ENCODE assay signal across 6 cellular contexts in genomic region chr11:65524010-65524746, GRCh38. TPM values are rescaled to one million over a fixed set of nuclear protein-coding genes. Genes with fewer than 3 reads are reported as not detected.
DNase-seq lines count a peak whose midpoint lies in the region; ATAC-seq and TF ChIP-seq lines count a peak whose summit lies in the region.

No MANE protein-coding gene starts in this region.

- CTCF ChIA-PET in AG04449 (lab: Yijun Ruan, JAX), result interaction anchor here (1.1 to 4.4 kb wide), 6 partner anchors 13 to 153 kb away, joined by 3 to 35 read pairs (median 6); no protein-coding TSS in a partner anchor

- DNase-seq in AG04449 (ENCODE audit: low read depth, low spot score) (no peak), SJSA1 (ENCODE audit: low read depth in 1 of 2, low spot score in 2 of 2) (peak; percentile 62 to 63), right atrium auricular region (ENCODE audit: low spot score) (no peak), thoracic aorta (ENCODE audit: low spot score) (no peak), EL (no peak), HCEC 1CT (no peak)

- H3K27me3 ChIP-seq in SJSA1 (replicated peaks) (no peaks in the 10 kb centered on the region), right atrium auricular region (no peaks in the 10 kb centered on the region), thoracic aorta (replicated peaks; ENCODE audit: insufficient read depth) (no peaks in the 10 kb centered on the region)

- H3K36me3 ChIP-seq in SJSA1 (peaks cover 43% of the 10 kb centered on the region), right atrium auricular region (peaks cover 19% of the 10 kb centered on the region), thoracic aorta (peaks cover 6% of the 10 kb centered on the region)

- peak; percentile 26 for ATAC-seq in thoracic aorta (ENCODE audit: insufficient number of reproducible peaks, low FRiP score, low read depth)

- no peak overlapping the region for H3K27ac ChIP-seq in SJSA1
- peak overlapping the region; percentile 41 to 77 for H3K27ac ChIP-seq in right atrium auricular region
- H3K27ac ChIP-seq in thoracic aorta, result peak overlapping the region; percentile 61 to 66

- H3K9me3 ChIP-seq in SJSA1 (replicated peaks) (0 out of 2 replicates have a peak, but pooled peaks cover 2% of the 10 kb centered on the region), right atrium auricular region (no peaks in the 10 kb centered on the region), thoracic aorta (no peaks in the 10 kb centered on the region)

- TF ChIP-seq CTCF in AG04449 (IDR thresholded peaks at IDR 0.05; ENCODE audit: insufficient read depth, low read length, missing control alignments) (no peak), right atrium auricular region (IDR thresholded peaks at IDR 0.05) (no peak), thoracic aorta (IDR thresholded peaks at IDR 0.05) (no peak)

- H3K4me1 ChIP-seq in SJSA1 (replicated peaks), result peaks cover 18% of the 10 kb centered on the region
- peaks cover 0 to 26% of the 10 kb centered on the region in 2 donors for H3K4me1 ChIP-seq in right atrium auricular region
- H3K4me1 ChIP-seq in thoracic aorta (ENCODE audit: control insufficient read depth in 1 of 2, low read depth in 2 of 2), result peaks cover 14 to 26% of the 10 kb centered on the region in 2 donors

- POLR2A ChIA-PET in AG04449 (lab: Yijun Ruan, JAX), result interaction anchor here (1.4 to 2.2 kb wide), 7 partner anchors 12 to 100 kb away, joined by 3 to 8 read pairs (median 6); partner anchors contain the start of gene MALAT1

- H3K4me3 ChIP-seq in AG04449 (ENCODE audit: low read depth, low read length) (peak overlapping the region; percentile 36), SJSA1 (peak overlapping the region; percentile 23), right atrium auricular region (peak overlapping the region; percentile 25 to 100), thoracic aorta (peak overlapping the region; percentile 73)

RNA-seq across cellular contexts. Expression of gene SCYL1, which starts 0.7 kb away (rescaled TPM):
- total RNA-seq in SJSA1 (2014; rRNA removed; shearing (Covaris generic)), result 103 and 130 TPM in 2 replicates
- 10 to 100 TPM; 71.8 to 89.7 TPM for total RNA-seq in right atrium auricular region
- total RNA-seq in thoracic aorta, result 100 to 1,000 TPM in 1 of 2 donors, 10 to 100 TPM in 1; 96.8 to 106 TPM

RNA-seq across cellular contexts. Expression of gene MALAT1, which starts 25.3 kb away (rescaled TPM):
- 1,620 and 2,210 TPM in 2 replicates for total RNA-seq in SJSA1 (2014; rRNA removed; shearing (Covaris generic))
- 1,000 to 10,000 TPM; 2,120 to 2,577 TPM for total RNA-seq in right atrium auricular region
- over 10,000 TPM; 20,776 to 38,952 TPM for total RNA-seq in thoracic aorta

RNA-seq across cellular contexts. Expression of gene LTBP3, which starts 34.0 kb away (rescaled TPM):
- 22.9 and 52.0 TPM in 2 replicates for total RNA-seq in SJSA1 (2014; rRNA removed; shearing (Covaris generic))
- 100 to 1,000 TPM; 114 to 161 TPM for total RNA-seq in right atrium auricular region
- total RNA-seq in thoracic aorta, result 100 to 1,000 TPM; 492 to 512 TPM

RNA-seq across cellular contexts. Expression of gene ZNRD2, which starts 46.1 kb away (rescaled TPM):
- total RNA-seq in SJSA1 (2014; rRNA removed; shearing (Covaris generic)), result 109 and 111 TPM in 2 replicates
- total RNA-seq in right atrium auricular region, result 10 to 100 TPM; 36.1 to 50.6 TPM
- total RNA-seq in thoracic aorta, result 10 to 100 TPM; 38.4 to 51.7 TPM

RNA-seq across cellular contexts. Expression of gene FAM89B, which starts 48.2 kb away (rescaled TPM):
- total RNA-seq in SJSA1 (2014; rRNA removed; shearing (Covaris generic)), result 35.1 and 64.9 TPM in 2 replicates
- total RNA-seq in right atrium auricular region (10 to 100 TPM; 25.7 to 51.0 TPM), thoracic aorta (100 to 1,000 TPM in 1 of 2 donors, 10 to 100 TPM in 1; 53.3 to 127 TPM)

Comparison
In these comparisons a context has a peak if more than half of its experiments do, and no peak if none do; other contexts are left out.
1. DNase-seq: peak in SJSA1 (2 of 2); none in AG04449 (single experiment), right atrium auricular region (single experiment), thoracic aorta (single experiment), EL (single experiment) and HCEC 1CT (single experiment).
2. H3K4me3 ChIP-seq: peak in every context shown above with its lines; median percentile 73 in thoracic aorta; 62 in right atrium auricular region; 36 in AG04449; 23 in SJSA1.